ENCODE assay signal across 7 cellular contexts in genomic region chr21:10440639-10441038, GRCh38.
DNase-seq lines count a peak whose midpoint lies in the region; ATAC-seq and TF ChIP-seq lines count a peak whose summit lies in the region.
"Not testable (repeated sequence)": the region's sequence is repeated elsewhere in the genome, so short reads cannot be mapped to it uniquely, and the experiment has no call there.

No MANE protein-coding gene starts in this region.

- peaks cover 0 to 18% (median 4%) of the 10 kb centered on the region in 7 donors for H3K9me3 Mint-ChIP-seq in CD4-positive, CD25-positive, alpha-beta regulatory T cell
- H3K9me3 Mint-ChIP-seq in activated T-cell treated with anti-CD3 and anti-CD28 coated beads, Interleukin-2, amount 50 U/mL, for 72 hours = not testable (repeated sequence)

- not testable (repeated sequence) for TF ChIP-seq POLR2A in right lobe of liver (IDR thresholded peaks at IDR 0.05)

- not testable (repeated sequence) for H3K4me1 Mint-ChIP-seq in CD4-positive, CD25-positive, alpha-beta regulatory T cell; activated T-cell treated with anti-CD3 and anti-CD28 coated beads, Interleukin-2, amount 50 U/mL, for 72 hours (ENCODE audit: low read depth)

- not testable (repeated sequence) for TF ChIP-seq CTCF in right lobe of liver (IDR thresholded peaks at IDR 0.05); omental fat pad (IDR thresholded peaks at IDR 0.05)

- H3K9me3 ChIP-seq in CD4-positive, CD25-positive, alpha-beta regulatory T cell (ENCODE audit: control insufficient read depth in 2 of 2, low read length in 2 of 2) = peaks cover 15 to 16% of the 10 kb centered on the region in 2 experiments
- H3K9me3 ChIP-seq in right lobe of liver = not testable (repeated sequence)

- H3K4me3 Mint-ChIP-seq in CD4-positive, CD25-positive, alpha-beta regulatory T cell; activated T-cell treated with anti-CD3 and anti-CD28 coated beads, Interleukin-2, amount 50 U/mL, for 72 hours: not testable (repeated sequence)

- not testable (repeated sequence) for H3K27ac ChIP-seq in CD4-positive, CD25-positive, alpha-beta regulatory T cell (ENCODE audit: insufficient read depth, low read length, poor library complexity, severe bottlenecking); right lobe of liver

- H3K36me3 Mint-ChIP-seq in CD4-positive, CD25-positive, alpha-beta regulatory T cell; activated T-cell treated with anti-CD3 and anti-CD28 coated beads, Interleukin-2, amount 50 U/mL, for 72 hours (ENCODE audit: insufficient read depth in 2 of 2): not testable (repeated sequence)

- not testable (repeated sequence) for H3K27me3 ChIP-seq in CD4-positive, CD25-positive, alpha-beta regulatory T cell (ENCODE audit: control insufficient read depth, insufficient read depth, low read length); right lobe of liver

- not testable (repeated sequence) for H3K4me3 ChIP-seq in CD4-positive, CD25-positive, alpha-beta regulatory T cell (ENCODE audit: low read depth, low read length); right lobe of liver

- H3K27ac Mint-ChIP-seq in CD4-positive, CD25-positive, alpha-beta regulatory T cell; activated T-cell treated with anti-CD3 and anti-CD28 coated beads, Interleukin-2, amount 50 U/mL, for 72 hours: not testable (repeated sequence)

- H3K4me1 ChIP-seq in CD4-positive, CD25-positive, alpha-beta regulatory T cell (ENCODE audit: control insufficient read depth, insufficient read depth, low read length, poor library complexity, severe bottlenecking); right lobe of liver: not testable (repeated sequence)

- not testable (repeated sequence) for H3K36me3 ChIP-seq in CD4-positive, CD25-positive, alpha-beta regulatory T cell (ENCODE audit: control insufficient read depth, insufficient read depth, low read length); right lobe of liver

- peak; percentile 17 to 26 for ATAC-seq in CD4-positive, CD25-positive, alpha-beta regulatory T cell (ENCODE audit: low read depth in 2 of 2)
- peak; percentile 32 for ATAC-seq in activated T-cell treated with anti-CD3 and anti-CD28 coated beads, Interleukin-2, amount 50 U/mL, for 72 hours (replicated peaks in 1 of 2)
- ATAC-seq in esophagus mucosa (peak; percentile 48), left cardiac atrium (peak; percentile 30 to 42), right lobe of liver (peak; percentile 33 to 70 (median 46)), omental fat pad (ENCODE audit: low FRiP score) (peak; percentile 56)
- peak; percentile 34 for ATAC-seq in stimulated activated naive CD8-positive, alpha-beta T cell treated with anti-CD3 and anti-CD28 coated beads, Interleukin-15, Interleukin-2, amounts not matched to agents 100 U/mL and 50 U/mL, for 24 hours

- intact Hi-C loops in left cardiac atrium (cut with DNase I); right lobe of liver (cut with DNase I): not testable (repeated sequence)

- not testable (repeated sequence) for H3K27me3 Mint-ChIP-seq in CD4-positive, CD25-positive, alpha-beta regulatory T cell; activated T-cell treated with anti-CD3 and anti-CD28 coated beads, Interleukin-2, amount 50 U/mL, for 72 hours (ENCODE audit: low read depth)

- not testable (repeated sequence) for DNase-seq in CD4-positive, CD25-positive, alpha-beta regulatory T cell; activated T-cell treated with anti-CD3 and anti-CD28 coated beads, Interleukin-2, amount 50 U/mL, for 72 hours; left cardiac atrium; right lobe of liver; omental fat pad (ENCODE audit: low spot score); stimulated activated naive CD8-positive, alpha-beta T cell treated with anti-CD3 and anti-CD28 coated beads, Interleukin-15, Interleukin-2, amounts not matched to agents 100 U/mL and 50 U/mL, for 24 hours

- 65% methylated on average over 2 of the region's 2 CpGs for WGBS in right lobe of liver (ENCODE audit: insufficient coverage, low coverage, low lambda C conversion rate, missing lambda C conversion rate)
